Comparison of ENCODE assay signal across 9 cellular contexts in the genomic region with DNA sequence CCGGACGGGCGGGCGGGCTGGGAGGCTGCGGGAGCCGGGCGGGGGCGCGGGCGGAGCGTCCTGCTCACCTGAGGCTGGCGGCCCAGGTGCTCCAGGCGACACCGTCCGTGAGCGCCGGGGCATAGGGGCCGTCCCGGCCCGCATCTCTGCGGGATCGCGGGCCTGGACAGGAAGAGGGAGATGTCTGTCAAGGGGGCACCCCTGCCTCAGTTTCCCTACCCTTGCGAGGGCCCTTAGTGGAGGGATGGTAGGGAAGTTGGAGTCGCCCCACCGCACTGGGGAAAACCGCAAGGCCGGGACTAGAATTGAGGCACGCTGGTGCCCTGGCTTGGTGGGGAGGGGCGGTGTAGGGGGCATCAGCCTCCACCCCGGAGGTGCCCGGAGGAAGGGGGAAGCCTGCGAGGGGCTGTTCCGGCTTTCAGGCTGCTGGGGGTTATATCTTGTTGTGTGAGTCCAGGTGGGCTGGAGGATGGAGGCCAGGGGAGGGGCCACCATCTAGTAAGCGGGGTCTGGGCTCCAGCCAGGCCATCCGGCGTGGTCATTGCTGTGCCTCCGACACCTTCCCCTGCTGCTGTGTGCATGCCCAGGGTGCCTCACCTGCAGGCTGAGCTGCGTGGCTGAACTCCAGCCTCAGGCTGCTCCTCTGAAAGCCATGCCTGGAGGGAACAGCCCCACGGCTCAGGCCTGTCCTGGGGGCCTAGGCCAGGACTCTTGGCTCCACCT. TPM values are rescaled to one million over a fixed set of nuclear protein-coding genes. Genes with fewer than 3 reads are reported as not detected.
DNase-seq lines count a peak whose midpoint lies in the region; ATAC-seq and TF ChIP-seq lines count a peak whose summit lies in the region.
"Had no signal": no experiment of that assay in that cellular context is flagged by ENCODE, and none has a peak within 500 bp of the region (broad histone marks: within the 10 kb centered on the region; RNA-seq: fewer than 3 reads in every experiment).

No MANE protein-coding gene starts in this region.

- peaks cover 1 to 2% of the 10 kb centered on the region in 2 donors for H3K36me3 Mint-ChIP-seq in CD14-positive monocyte

- H3K4me2 ChIP-seq in PC-9 (peak overlapping the region; percentile 85), fibroblast of lung (ENCODE audit: extremely low read depth, insufficient read depth, low read length) (peak overlapping the region; percentile 59), neuronal stem cell (ENCODE audit: insufficient read depth, low read length, poor library complexity, severe bottlenecking) (peak overlapping the region; percentile 71)

- H4K91ac ChIP-seq in neuronal stem cell (ENCODE audit: low read depth, low read length, poor library complexity), result peak overlapping the region; percentile 38

- H2BK120ac ChIP-seq in neuronal stem cell (ENCODE audit: low read depth, low read length), result peak overlapping the region; percentile 89

- peaks cover 49% of the 10 kb centered on the region for H3K4me1 ChIP-seq in PC-9 (replicated peaks; ENCODE audit: insufficient read depth)
- H3K4me1 ChIP-seq in fibroblast of lung (ENCODE audit: control insufficient read depth, extremely low read depth, insufficient read depth, low read length), result peaks cover 20% of the 10 kb centered on the region
- H3K4me1 ChIP-seq in neuronal stem cell (ENCODE audit: control insufficient read depth in 2 of 2, insufficient read depth in 1 of 2, low read depth in 1 of 2, low read length in 2 of 2), result peaks cover 42 to 68% of the 10 kb centered on the region in 2 donors

- POLR2A ChIA-PET in PC-9 (lab: Charles Lee; ENCODE audit: unreplicated experiment), result interaction anchor here (0.6 kb wide), 1 partner anchor 16 kb away, joined by 4 read pairs; no protein-coding TSS in a partner anchor

- H3K4me3 Mint-ChIP-seq in CD14-positive monocyte, result peak overlapping the region; percentile 60 to 84

- H3K79me2 ChIP-seq in PC-9 (ENCODE audit: low read depth), result peaks cover 5% of the 10 kb centered on the region; the same call in 1 of the 2 replicates
- H3K79me2 ChIP-seq in fibroblast of lung (ENCODE audit: control insufficient read depth, insufficient read depth, low read length), result no peaks in the 10 kb centered on the region

- H3K27me3 ChIP-seq in PC-9 (ENCODE audit: insufficient read depth, low read depth) (no peaks in the 10 kb centered on the region), fibroblast of lung (ENCODE audit: control insufficient read depth, insufficient read depth, low read length) (no peaks in the 10 kb centered on the region), neuronal stem cell (ENCODE audit: control insufficient read depth in 3 of 3, insufficient read depth in 3 of 3, low read depth in 1 of 3, low read length in 3 of 3) (peaks cover 0 to 20% (median 5%) of the 10 kb centered on the region in 3 experiments)

- H3F3A ChIP-seq in PC-9 (ENCODE audit: insufficient read depth, low read depth), result peaks cover 25% of the 10 kb centered on the region; the same call in 1 of the 2 replicates

- H3K4me3 ChIP-seq in PC-9 (peak overlapping the region; percentile 69), fibroblast of lung (replicated peaks in 1 of 4; ENCODE audit: control extremely low read depth in 1 of 4, insufficient read depth in 1 of 4, low read depth in 3 of 4, low read length in 4 of 4) (peak overlapping the region in 3 of 4 experiments; percentile 6 to 49 (median 23)), neuronal stem cell (ENCODE audit: low read length in 2 of 2) (peak overlapping the region; percentile 38 to 82)

- TF ChIP-seq CTCF in CD14-positive monocyte (IDR thresholded peaks at IDR 0.05) (no peak), PC-9 (conservative IDR thresholded peaks at IDR 0.05) (no peak), fibroblast of lung (conservative IDR thresholded peaks at IDR 0.05 in 1 of 2, IDR thresholded peaks at IDR 0.05 in 1 of 2; ENCODE audit: low read depth in 1 of 2, low read length in 2 of 2) (no peak)

- DNase-seq in CD14-positive monocyte (ENCODE audit: low spot score) (no peak), PC-9 (no peak), fibroblast of lung (ENCODE audit: low read depth in 2 of 2) (no peak), neuronal stem cell (ENCODE audit: low spot score) (no peak), NCI-H226 (no peak), NCI-H2107 (lab: John Stamatoyannopoulos, UW) (no peak)
- DNase-seq in stimulated activated CD4-positive, alpha-beta T cell treated with anti-CD3 and anti-CD28 coated beads, Interleukin-4, amount 100 ng/mL, for 1 hour, result no peak
- DNase-seq: NCI-H2029 had no signal

- H3K14ac ChIP-seq in neuronal stem cell (ENCODE audit: low read length), result peak overlapping the region; percentile 82

- H4K8ac ChIP-seq in neuronal stem cell (ENCODE audit: low read depth, low read length), result peak overlapping the region; percentile 4

- H3K27me3 Mint-ChIP-seq in CD14-positive monocyte (ENCODE audit: low read depth in 3 of 3), result peaks cover 30 to 83% (median 47%) of the 10 kb centered on the region in 3 donors

- H3K9ac ChIP-seq in fibroblast of lung (ENCODE audit: insufficient read depth, low read length) (no peak overlapping the region), neuronal stem cell (ENCODE audit: low read depth, low read length, poor library complexity) (peak overlapping the region; percentile 75)

- H3K4me1 Mint-ChIP-seq in CD14-positive monocyte, result peaks cover 12% of the 10 kb centered on the region

- no TSS peak for BruUV-seq in PC-9 (replicated peaks; lab: Mats Ljungman, UMichigan)

- H3K27ac Mint-ChIP-seq in CD14-positive monocyte, result peak overlapping the region in 1 of 7 donors; percentile 30

- H3K9me3 ChIP-seq in PC-9 (ENCODE audit: insufficient read depth, low read depth), result no peaks in the 10 kb centered on the region
- no peaks in the 10 kb centered on the region for H3K9me3 ChIP-seq in fibroblast of lung (ENCODE audit: control insufficient read depth, insufficient read depth, low read depth, low read length)
- no peaks in the 10 kb centered on the region for H3K9me3 ChIP-seq in neuronal stem cell (replicated peaks in 1 of 2; ENCODE audit: control insufficient read depth in 2 of 2, insufficient read depth in 1 of 2, low read depth in 1 of 2, low read length in 2 of 2)

- peak overlapping the region; percentile 97 for H3K18ac ChIP-seq in neuronal stem cell (ENCODE audit: low read length)

- H3K9me3 Mint-ChIP-seq in CD14-positive monocyte, result peaks cover 0 to 8% (median 0%) of the 10 kb centered on the region in 7 donors

- H3K36me3 ChIP-seq in PC-9 (ENCODE audit: low read depth) (no peaks in the 10 kb centered on the region), fibroblast of lung (ENCODE audit: control insufficient read depth, insufficient read depth, low read length) (no peaks in the 10 kb centered on the region), neuronal stem cell (replicated peaks in 1 of 2; ENCODE audit: control insufficient read depth in 2 of 2, insufficient read depth in 2 of 2, low read length in 2 of 2) (no peaks in the 10 kb centered on the region)

- intact Hi-C loops in CD14-positive monocyte (cut with micrococcal nuclease), result no loop called here
- intact Hi-C loops in PC-9 (cut with micrococcal nuclease; ENCODE audit: unreplicated experiment), result loop anchor here (10.0 kb wide), 1 partner anchor 91 kb away; the partner anchor contains the start of gene DVL1

- peak overlapping the region; percentile 100 for H2AK5ac ChIP-seq in neuronal stem cell (ENCODE audit: low read depth, low read length)

- H3K9me2 ChIP-seq in PC-9 (ENCODE audit: insufficient read depth), result no peaks in the 10 kb centered on the region

- CTCF ChIA-PET in PC-9 (lab: Charles Lee), result no interaction called here

- no peak overlapping the region for H2AFZ ChIP-seq in PC-9
- H2AFZ ChIP-seq in fibroblast of lung (ENCODE audit: low read length), result no peak overlapping the region
- no peak overlapping the region for H2AFZ ChIP-seq in neuronal stem cell (ENCODE audit: low read length)

- no peak for ATAC-seq in HG02623 (IDR thresholded peaks at IDR 0.05; ENCODE audit: unreplicated experiment)

- peaks cover 4% of the 10 kb centered on the region for H3K79me1 ChIP-seq in neuronal stem cell (ENCODE audit: low read depth, low read length)

- peak overlapping the region; percentile 30 for H2BK5ac ChIP-seq in neuronal stem cell (ENCODE audit: low read length)

- peak overlapping the region; percentile 3 for H3K4ac ChIP-seq in neuronal stem cell (ENCODE audit: low read length)

- peak overlapping the region; percentile 60 for H2BK15ac ChIP-seq in neuronal stem cell (ENCODE audit: low read length)

- H3K27ac ChIP-seq in PC-9, result no peak overlapping the region
- no peak overlapping the region for H3K27ac ChIP-seq in fibroblast of lung (ENCODE audit: insufficient read depth, low read length)
- H3K27ac ChIP-seq in neuronal stem cell (replicated peaks; ENCODE audit: low read length), result no peak overlapping the region

- no peaks in the 10 kb centered on the region for H4K20me1 ChIP-seq in PC-9 (ENCODE audit: insufficient read depth)
- no peaks in the 10 kb centered on the region for H4K20me1 ChIP-seq in fibroblast of lung (ENCODE audit: control insufficient read depth, extremely low read depth, insufficient read depth, low read length)

- peak overlapping the region; percentile 59 for H2BK12ac ChIP-seq in neuronal stem cell (ENCODE audit: low read length)

- WGBS in neuronal stem cell (ENCODE audit: extremely low coverage in 2 of 2, insufficient read length in 2 of 2, insufficient replicate concordance in 1 of 2), 2 donors, result no CpG with 5 or more reads among the region's 40 CpGs

- H3K23ac ChIP-seq in neuronal stem cell (ENCODE audit: low read depth, low read length, poor library complexity), result peak overlapping the region; percentile 39

RNA-seq across cellular contexts. Expression of gene VWA1, which starts 0.6 kb away (rescaled TPM):
- polyA plus RNA-seq in CD14-positive monocyte, result not detected
- 56.6 and 65.9 TPM in 2 replicates for total RNA-seq in PC-9 (2021)
- total RNA-seq in fibroblast of lung, result 2.6 and 3.1 TPM in 2 replicates
- polyA plus RNA-seq in fibroblast of lung, result 1.7 and 2.5 TPM in 2 replicates
- 7.5 and 12.6 TPM in 2 replicates for polyA plus RNA-seq in fibroblast of lung (2012)
- 1.1 and 3.7 TPM in 2 replicates for polyA minus RNA-seq in fibroblast of lung (ENCODE audit: low replicate concordance)
- polyA plus RNA-seq in neuronal stem cell (2013, experiment 1 of 2), result 5.0 TPM
- polyA plus RNA-seq in neuronal stem cell (2013, experiment 2 of 2), result 4.8 TPM

RNA-seq across cellular contexts. Expression of gene ATAD3C, which starts 13.4 kb away (rescaled TPM):
- not detected for polyA plus RNA-seq in CD14-positive monocyte
- 4.0 and 4.2 TPM in 2 replicates for total RNA-seq in PC-9 (2021)
- under 0.01 and 0.17 TPM in 2 replicates for total RNA-seq in fibroblast of lung
- not detected in 2 replicates for polyA plus RNA-seq in fibroblast of lung
- 0.08 TPM in 1 of 2 replicates, not detected in the other for polyA plus RNA-seq in fibroblast of lung (2012)
- polyA minus RNA-seq in fibroblast of lung (ENCODE audit: low replicate concordance), result not detected in 2 replicates
- polyA plus RNA-seq in neuronal stem cell (2013, experiment 1 of 2), result 0.45 TPM
- 0.42 TPM for polyA plus RNA-seq in neuronal stem cell (2013, experiment 2 of 2)

RNA-seq across cellular contexts. Expression of gene ANKRD65, which starts 15.0 kb away (rescaled TPM):
- not detected for polyA plus RNA-seq in CD14-positive monocyte
- 14.7 and 18.9 TPM in 2 replicates for total RNA-seq in PC-9 (2021)
- total RNA-seq in fibroblast of lung, result 1.3 and 2.0 TPM in 2 replicates
- polyA plus RNA-seq in fibroblast of lung, result 0.84 and 1.9 TPM in 2 replicates
- polyA plus RNA-seq in fibroblast of lung (2012), result 0.86 and 2.9 TPM in 2 replicates
- polyA minus RNA-seq in fibroblast of lung (ENCODE audit: low replicate concordance), result 1.4 TPM in 1 of 2 replicates, not detected in the other
- 2.0 TPM for polyA plus RNA-seq in neuronal stem cell (2013, experiment 1 of 2)
- 2.0 TPM for polyA plus RNA-seq in neuronal stem cell (2013, experiment 2 of 2)

RNA-seq across cellular contexts. Expression of gene MRPL20, which starts 29.0 kb away (rescaled TPM):
- polyA plus RNA-seq in CD14-positive monocyte (100 to 1,000 TPM; 156 to 186 TPM), fibroblast of lung (150 and 188 TPM in 2 replicates)
- total RNA-seq in PC-9 (2021) (90.5 and 90.8 TPM in 2 replicates), fibroblast of lung (80.1 and 81.7 TPM in 2 replicates)
- 155 and 217 TPM in 2 replicates for polyA plus RNA-seq in fibroblast of lung (2012)
- polyA minus RNA-seq in fibroblast of lung (ENCODE audit: low replicate concordance), result 27.3 and 44.5 TPM in 2 replicates
- 132 TPM for polyA plus RNA-seq in neuronal stem cell (2013, experiment 1 of 2)
- 135 TPM for polyA plus RNA-seq in neuronal stem cell (2013, experiment 2 of 2)

RNA-seq across cellular contexts. Expression of gene ATAD3B, which starts 35.5 kb away (rescaled TPM):
- polyA plus RNA-seq in CD14-positive monocyte (1 to 10 TPM; 2.3 TPM), fibroblast of lung (7.0 and 11.6 TPM in 2 replicates)
- total RNA-seq in PC-9 (2021) (28.5 and 32.8 TPM in 2 replicates), fibroblast of lung (14.4 and 15.0 TPM in 2 replicates)
- 12.4 and 26.3 TPM in 2 replicates for polyA plus RNA-seq in fibroblast of lung (2012)
- polyA minus RNA-seq in fibroblast of lung (ENCODE audit: low replicate concordance), result 8.9 and 13.0 TPM in 2 replicates
- 8.4 TPM for polyA plus RNA-seq in neuronal stem cell (2013, experiment 1 of 2)
- 8.2 TPM for polyA plus RNA-seq in neuronal stem cell (2013, experiment 2 of 2)

Comparison
In these comparisons a context has a peak if more than half of its experiments do, and no peak if none do; other contexts are left out.
1. RNA of gene VWA1, which starts 0.6 kb away (total RNA-seq): 56.6 to 65.9 TPM in PC-9; 2.6 to 3.1 TPM in fibroblast of lung; every median in the first group is over 10 times any median in the second.
2. Peak in every context shown above with its lines, with median percentiles within 50 percentile points of each other: H3K4me2 ChIP-seq and H3K4me3 ChIP-seq.